In the genomic region with DNA sequence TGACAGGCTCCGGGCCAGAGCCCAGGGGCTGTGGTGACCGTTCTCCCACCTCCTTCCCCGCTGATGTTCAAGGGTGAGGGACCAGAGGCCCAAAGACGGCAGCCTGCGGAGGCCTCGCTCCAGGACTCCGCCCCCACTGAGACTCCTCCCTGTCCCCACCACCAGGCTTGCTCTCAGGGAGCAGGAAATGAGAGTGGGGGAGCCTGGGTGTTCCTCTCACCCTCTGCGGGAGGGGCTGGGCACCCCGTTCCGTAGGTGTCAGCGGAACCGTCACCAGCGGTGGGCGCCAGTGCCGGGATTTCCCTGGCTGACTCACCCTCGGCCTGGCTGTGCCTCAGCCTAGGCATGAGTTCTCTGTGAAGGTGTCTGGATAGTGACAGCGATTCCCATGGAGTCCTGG, we compare ENCODE assay signal across 7 cellular contexts. TPM values are rescaled to one million over a fixed set of nuclear protein-coding genes. Genes with fewer than 3 reads are reported as not detected.
A peak's percentile ranks its signal among the peaks of the same experiment; 100 is the strongest.
DNase-seq lines count a peak whose midpoint lies in the region; ATAC-seq and TF ChIP-seq lines count a peak whose summit lies in the region.

No MANE protein-coding gene starts in this region.

- no peaks in the 10 kb centered on the region for H3K36me3 ChIP-seq in neuronal stem cell (replicated peaks in 1 of 2; ENCODE audit: control insufficient read depth in 2 of 2, insufficient read depth in 2 of 2, low read length in 2 of 2)

- H3K4me2 ChIP-seq in neuronal stem cell (ENCODE audit: insufficient read depth, low read length, poor library complexity, severe bottlenecking) = no peak overlapping the region

- H3K4me1 ChIP-seq in neuronal stem cell (ENCODE audit: control insufficient read depth in 2 of 2, insufficient read depth in 1 of 2, low read depth in 1 of 2, low read length in 2 of 2) = peaks cover 25 to 32% of the 10 kb centered on the region in 2 donors

- peak; percentile 59 for ATAC-seq in GM19351 (IDR thresholded peaks at IDR 0.05; ENCODE audit: unreplicated experiment)

- no peak overlapping the region for H3K4ac ChIP-seq in neuronal stem cell (ENCODE audit: low read length)

- no peak overlapping the region for H3K23ac ChIP-seq in neuronal stem cell (ENCODE audit: low read depth, low read length, poor library complexity)

- peak overlapping the region; percentile 72 for H2AK5ac ChIP-seq in neuronal stem cell (ENCODE audit: low read depth, low read length)

- H3K27ac ChIP-seq in neuronal stem cell (replicated peaks; ENCODE audit: low read length) = no peak overlapping the region

- no CpG with 5 or more reads among the region's 17 CpGs for WGBS in neuronal stem cell (ENCODE audit: extremely low coverage in 2 of 2, insufficient read length in 2 of 2, insufficient replicate concordance in 1 of 2), 2 donors

- H4K91ac ChIP-seq in neuronal stem cell (ENCODE audit: low read depth, low read length, poor library complexity) = no peak overlapping the region

- no peak overlapping the region for H2AFZ ChIP-seq in neuronal stem cell (ENCODE audit: low read length)

- H4K8ac ChIP-seq in neuronal stem cell (ENCODE audit: low read depth, low read length) = no peak overlapping the region

- H3K4me3 ChIP-seq in epithelial cell of proximal tubule (ENCODE audit: low read depth, low read length) = no peak overlapping the region
- no peak overlapping the region for H3K4me3 ChIP-seq in neuronal stem cell (ENCODE audit: low read length in 2 of 2)

- peak overlapping the region; percentile 45 for H2BK15ac ChIP-seq in neuronal stem cell (ENCODE audit: low read length)

- no peaks in the 10 kb centered on the region for H3K79me1 ChIP-seq in neuronal stem cell (ENCODE audit: low read depth, low read length)

- no peak overlapping the region for H2BK12ac ChIP-seq in neuronal stem cell (ENCODE audit: low read length)

- no peak overlapping the region for H2BK5ac ChIP-seq in neuronal stem cell (ENCODE audit: low read length)

- H2BK120ac ChIP-seq in neuronal stem cell (ENCODE audit: low read depth, low read length) = no peak overlapping the region

- H3K9me3 ChIP-seq in neuronal stem cell (replicated peaks in 1 of 2; ENCODE audit: control insufficient read depth in 2 of 2, insufficient read depth in 1 of 2, low read depth in 1 of 2, low read length in 2 of 2) = no peaks in the 10 kb centered on the region

- no peaks in the 10 kb centered on the region for H3K27me3 ChIP-seq in neuronal stem cell (ENCODE audit: control insufficient read depth in 3 of 3, insufficient read depth in 3 of 3, low read depth in 1 of 3, low read length in 3 of 3)

- H3K14ac ChIP-seq in neuronal stem cell (ENCODE audit: low read length) = no peak overlapping the region

- H3K18ac ChIP-seq in neuronal stem cell (ENCODE audit: low read length) = peak overlapping the region; percentile 55

- DNase-seq in NCI-H1436 treated with DMSO at 0.1 percent for 48 hours (lab: John Stamatoyannopoulos, UW) (peak; percentile 43), activated T-cell treated with anti-CD3 and anti-CD28 coated beads for 48 hours (ENCODE audit: low read depth) (peak; percentile 91), epithelial cell of proximal tubule (ENCODE audit: low read depth) (peak; percentile 42), neuronal stem cell (ENCODE audit: low spot score) (no peak), stromal cell of bone marrow (ENCODE audit: low read depth) (peak; percentile 52), D341Med (ENCODE audit: low spot score) (no peak)

- TF ChIP-seq CTCF in epithelial cell of proximal tubule (conservative IDR thresholded peaks at IDR 0.05; ENCODE audit: low read depth, low read length) = peak; percentile 11

- H3K9ac ChIP-seq in neuronal stem cell (ENCODE audit: low read depth, low read length, poor library complexity) = peak overlapping the region; percentile 24

RNA-seq across cellular contexts. Expression of a gene that starts 15.7 kb away (rescaled TPM):
- total RNA-seq in epithelial cell of proximal tubule = 4.5 and 7.3 TPM in 2 replicates
- polyA plus RNA-seq in neuronal stem cell (2013, experiment 1 of 2) = 3.7 TPM
- 3.5 TPM for polyA plus RNA-seq in neuronal stem cell (2013, experiment 2 of 2)

RNA-seq across cellular contexts. Expression of a gene that starts 56.5 kb away (rescaled TPM):
- total RNA-seq in epithelial cell of proximal tubule = 7.6 and 25.0 TPM in 2 replicates
- polyA plus RNA-seq in neuronal stem cell (2013, experiment 1 of 2) = 5.7 TPM
- polyA plus RNA-seq in neuronal stem cell (2013, experiment 2 of 2) = 6.0 TPM

Comparison
In these comparisons a context has a peak if more than half of its experiments do, and no peak if none do; other contexts are left out.
1. DNase-seq: peak in NCI-H1436 treated with DMSO at 0.1 percent for 48 hours (single experiment), activated T-cell treated with anti-CD3 and anti-CD28 coated beads for 48 hours (single experiment), epithelial cell of proximal tubule (single experiment) and stromal cell of bone marrow (single experiment); none in neuronal stem cell (single experiment) and D341Med (single experiment).